Comparison of ENCODE assay signal across 9 cellular contexts in genomic region chr5:126449751-126450271, GRCh38. TPM values are rescaled to one million over a fixed set of nuclear protein-coding genes. Genes with fewer than 3 reads are reported as not detected.
DNase-seq lines count a peak whose midpoint lies in the region; ATAC-seq and TF ChIP-seq lines count a peak whose summit lies in the region.
"Had no signal": no experiment of that assay in that cellular context is flagged by ENCODE, and none has a peak within 500 bp of the region (broad histone marks: within the 10 kb centered on the region; RNA-seq: fewer than 3 reads in every experiment).

No MANE protein-coding gene starts in this region.

- peak in 1 of 2 donors; percentile 48 for TF ChIP-seq POLR2A in thyroid gland (IDR thresholded peaks at IDR 0.05)

- peak; percentile 81 for ATAC-seq in HG03354 (IDR thresholded peaks at IDR 0.05; ENCODE audit: poor library complexity, severe bottlenecking, unreplicated experiment)

- H3K4me3 Mint-ChIP-seq in nephron progenitor cell (no peak overlapping the region), CD14-positive monocyte (peak overlapping the region in 1 of 2 donors; percentile 25)

- no peaks in the 10 kb centered on the region for H3K9me3 ChIP-seq in thyroid gland

- H3K27ac Mint-ChIP-seq in nephron progenitor cell (peak overlapping the region; percentile 85), CD14-positive monocyte (peak overlapping the region in 1 of 7 donors; percentile 65)

- 26 to 35% methylated on average over 8 of the region's 8 CpGs for WGBS in thyroid gland, 2 donors

- intact Hi-C loops in thyroid gland (cut with DNase I) (loop anchor here (10.0 kb wide), 1 partner anchor 75 kb away; no protein-coding TSS in a partner anchor), CD14-positive monocyte (cut with micrococcal nuclease) (no loop called here)

- TF ChIP-seq CTCF in nephron progenitor cell (IDR thresholded peaks at IDR 0.05) (no peak), thyroid gland (IDR thresholded peaks at IDR 0.05) (no peak), CD14-positive monocyte (IDR thresholded peaks at IDR 0.05) (no peak)

- H3K36me3 ChIP-seq in thyroid gland: no peaks in the 10 kb centered on the region

- peaks cover 52 to 85% of the 10 kb centered on the region in 2 donors for H3K4me1 ChIP-seq in thyroid gland

- H3K27me3 Mint-ChIP-seq in nephron progenitor cell (ENCODE audit: low read depth, poor library complexity) (peaks cover under 1% of the 10 kb centered on the region), CD14-positive monocyte (ENCODE audit: low read depth in 3 of 3) (peaks cover 0 to 2% (median 2%) of the 10 kb centered on the region in 3 donors)

- H3K4me3 ChIP-seq in thyroid gland (replicated peaks in 1 of 3): no peak overlapping the region

- H3K27me3 ChIP-seq in thyroid gland: no peaks in the 10 kb centered on the region

- no peaks in the 10 kb centered on the region for H3K9me3 Mint-ChIP-seq in nephron progenitor cell
- H3K9me3 Mint-ChIP-seq in CD14-positive monocyte: peaks cover 0 to 1% (median 0%) of the 10 kb centered on the region in 7 donors

- H3K4me1 Mint-ChIP-seq in nephron progenitor cell: peaks cover 64% of the 10 kb centered on the region
- H3K4me1 Mint-ChIP-seq in CD14-positive monocyte: peaks cover 18% of the 10 kb centered on the region

- H3K36me3 Mint-ChIP-seq in nephron progenitor cell (ENCODE audit: low read depth) (peaks cover 20% of the 10 kb centered on the region), CD14-positive monocyte (no peaks in the 10 kb centered on the region)

- H3K27ac ChIP-seq in thyroid gland: peak overlapping the region; percentile 87 to 95 (median 93)
- H3K27ac ChIP-seq: 22Rv1 had no signal

- DNase-seq in DMS153 (lab: John Stamatoyannopoulos, UW): peak; percentile 5
- DNase-seq in DMS153 treated with DMSO at 0.1 percent for 48 hours (lab: John Stamatoyannopoulos, UW; ENCODE audit: unreplicated experiment): no peak
- peak; percentile 34 for DNase-seq in activated CD4-positive, alpha-beta T cell treated with anti-CD3 and anti-CD28 coated beads for 1 hour
- DNase-seq in dermis blood vessel endothelial cell: peak; percentile 27
- DNase-seq in nephron progenitor cell: no peak
- DNase-seq in thyroid gland: peak in 1 of 2 donors; percentile 32
- DNase-seq in CD14-positive monocyte (ENCODE audit: low spot score): no peak

RNA-seq across cellular contexts. Expression of gene GRAMD2B, which starts 26.6 kb away (rescaled TPM):
- total RNA-seq in dermis blood vessel endothelial cell (7.3 and 13.9 TPM in 2 replicates), thyroid gland (100 to 1,000 TPM in 3 of 4 donors, 10 to 100 TPM in 1; 68.1 to 115 (median 105) TPM)
- 1 to 10 TPM; 1.1 to 1.2 TPM for polyA plus RNA-seq in CD14-positive monocyte

Comparison
In these comparisons a context has a peak if more than half of its experiments do, and no peak if none do; other contexts are left out.
1. DNase-seq: peak in DMS153 (single experiment), activated CD4-positive, alpha-beta T cell treated with anti-CD3 and anti-CD28 coated beads for 1 hour (single experiment) and dermis blood vessel endothelial cell (single experiment); none in DMS153 treated with DMSO at 0.1 percent for 48 hours (single experiment), nephron progenitor cell (single experiment) and CD14-positive monocyte (single experiment).